In genomic region chr1:59063501-59063900, GRCh38 we compare ENCODE assay signal across 11 cellular contexts.
DNase-seq lines count a peak whose midpoint lies in the region; ATAC-seq and TF ChIP-seq lines count a peak whose summit lies in the region.
"Had no signal": no experiment of that assay in that cellular context is flagged by ENCODE, and none has a peak within 500 bp of the region (broad histone marks: within the 10 kb centered on the region; RNA-seq: fewer than 3 reads in every experiment).

No MANE protein-coding gene starts in this region.

- no peak overlapping the region for H3K4me3 ChIP-seq in gastroesophageal sphincter
- no peak overlapping the region for H3K4me3 ChIP-seq in thoracic aorta
- H3K4me3 ChIP-seq: prostate gland had no signal

- H3K27ac ChIP-seq in gastroesophageal sphincter = peak overlapping the region in 3 of 4 donors; percentile 13 to 60 (median 29)
- H3K27ac ChIP-seq in thoracic aorta = peak overlapping the region; percentile 73 to 78
- H3K27ac ChIP-seq: prostate gland had no signal

- DNase-seq in activated naive CD4-positive, alpha-beta T cell treated with anti-CD3 and anti-CD28 coated beads for 36 hours = no peak
- no peak for DNase-seq in activated naive CD4-positive, alpha-beta T cell treated with Interleukin-2 at 50 U/mL for 16 hours
- no peak for DNase-seq in T-helper 17 cell
- no peak for DNase-seq in thoracic aorta (ENCODE audit: low spot score)
- no peak for DNase-seq in NCI-H1105 (lab: John Stamatoyannopoulos, UW)
- DNase-seq in NCI-H1436 treated with DMSO at 0.1 percent for 48 hours (lab: John Stamatoyannopoulos, UW) = no peak
- DNase-seq: NCI-H510A had no signal

- peak; percentile 53 for ATAC-seq in T-helper 17 cell
- ATAC-seq in gastroesophageal sphincter = no peak
- no peak for ATAC-seq in thoracic aorta (ENCODE audit: insufficient number of reproducible peaks, low FRiP score, low read depth)
- no peak for ATAC-seq in HG03521 (IDR thresholded peaks at IDR 0.05; ENCODE audit: unreplicated experiment)
- ATAC-seq: HCT116 had no signal

- TF ChIP-seq POLR2A in gastroesophageal sphincter (IDR thresholded peaks at IDR 0.05) = no peak

- H3K9me3 Mint-ChIP-seq in activated naive CD4-positive, alpha-beta T cell treated with anti-CD3 and anti-CD28 coated beads for 36 hours = no peaks in the 10 kb centered on the region

- no peaks in the 10 kb centered on the region for H3K36me3 Mint-ChIP-seq in activated naive CD4-positive, alpha-beta T cell treated with anti-CD3 and anti-CD28 coated beads for 36 hours (ENCODE audit: low read depth)
- peaks cover 3% of the 10 kb centered on the region for H3K36me3 Mint-ChIP-seq in T-helper 17 cell (ENCODE audit: low read depth)

- H3K36me3 ChIP-seq in gastroesophageal sphincter = no peaks in the 10 kb centered on the region
- H3K36me3 ChIP-seq in thoracic aorta = no peaks in the 10 kb centered on the region
- H3K36me3 ChIP-seq: prostate gland had no signal

- peak overlapping the region; percentile 77 for H3K27ac Mint-ChIP-seq in activated naive CD4-positive, alpha-beta T cell treated with anti-CD3 and anti-CD28 coated beads for 36 hours
- peak overlapping the region; percentile 71 for H3K27ac Mint-ChIP-seq in T-helper 17 cell

- intact Hi-C loops in activated naive CD4-positive, alpha-beta T cell treated with anti-CD3 and anti-CD28 coated beads for 36 hours (cut with micrococcal nuclease) = loop anchor here (1.0 kb wide), 2 partner anchors 8 to 17 kb away; no protein-coding TSS in a partner anchor

- TF ChIP-seq CTCF in gastroesophageal sphincter (IDR thresholded peaks at IDR 0.05) (no peak), thoracic aorta (IDR thresholded peaks at IDR 0.05) (no peak)

- H3K4me1 ChIP-seq in gastroesophageal sphincter = peaks cover 0 to 18% (median 0%) of the 10 kb centered on the region in 3 donors
- H3K4me1 ChIP-seq in thoracic aorta (ENCODE audit: control insufficient read depth in 1 of 2, low read depth in 2 of 2) = peaks cover 0 to 22% of the 10 kb centered on the region in 2 donors

- H3K27me3 Mint-ChIP-seq in activated naive CD4-positive, alpha-beta T cell treated with anti-CD3 and anti-CD28 coated beads for 36 hours (ENCODE audit: low read depth) = no peaks in the 10 kb centered on the region
- no peaks in the 10 kb centered on the region for H3K27me3 Mint-ChIP-seq in T-helper 17 cell

- H3K4me3 Mint-ChIP-seq in activated naive CD4-positive, alpha-beta T cell treated with anti-CD3 and anti-CD28 coated beads for 36 hours = peak overlapping the region; percentile 38
- no peak overlapping the region for H3K4me3 Mint-ChIP-seq in T-helper 17 cell

- H3K27me3 ChIP-seq in gastroesophageal sphincter (no peaks in the 10 kb centered on the region), thoracic aorta (replicated peaks; ENCODE audit: insufficient read depth) (no peaks in the 10 kb centered on the region)

- 42 to 63% methylated on average over 2 to 3 of the region's 3 CpGs for WGBS in gastroesophageal sphincter (ENCODE audit: low coverage in 1 of 2), 2 donors

- no peak for TF ChIP-seq EP300 in gastroesophageal sphincter (IDR thresholded peaks at IDR 0.05)

- H3K9me3 ChIP-seq in T-helper 17 cell (ENCODE audit: control insufficient read depth, low read length, poor library complexity, severe bottlenecking) = no peaks in the 10 kb centered on the region
- no peaks in the 10 kb centered on the region for H3K9me3 ChIP-seq in gastroesophageal sphincter
- no peaks in the 10 kb centered on the region for H3K9me3 ChIP-seq in thoracic aorta
- H3K9me3 ChIP-seq: prostate gland had no signal

- H3K4me1 Mint-ChIP-seq in activated naive CD4-positive, alpha-beta T cell treated with anti-CD3 and anti-CD28 coated beads for 36 hours (ENCODE audit: low read depth) = peaks cover 34% of the 10 kb centered on the region
- H3K4me1 Mint-ChIP-seq in T-helper 17 cell = peaks cover 14% of the 10 kb centered on the region

- CTCF ChIA-PET in activated naive CD4-positive, alpha-beta T cell treated with anti-CD3 and anti-CD28 coated beads for 36 hours (lab: Charles Lee) = interaction anchor here (1.2 kb wide), 1 partner anchor 636 kb away, joined by 3 read pairs; no protein-coding TSS in a partner anchor
